In the genomic region with DNA sequence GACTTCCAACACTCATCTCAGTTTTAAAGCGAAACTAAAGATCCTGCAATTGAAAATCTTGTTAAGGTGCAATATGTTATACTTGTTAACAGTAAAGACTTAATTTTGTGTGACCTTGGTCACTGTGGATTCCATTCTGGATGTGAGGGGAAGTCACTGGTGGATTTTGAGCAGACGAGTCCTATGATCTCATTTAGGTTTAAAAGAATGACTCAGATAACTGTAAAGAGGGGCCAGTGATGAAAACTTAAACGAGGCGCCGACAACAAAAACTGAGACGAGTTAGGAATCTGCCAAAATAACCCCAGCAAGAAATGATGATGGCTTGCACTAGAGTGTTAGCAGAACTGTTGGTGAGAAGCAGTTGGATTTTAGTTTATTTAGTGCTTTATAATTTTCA, we compare ENCODE assay signal across 1 cellular context.
TF ChIP-seq lines count a peak whose summit lies in the region.

No MANE protein-coding gene starts in this region.

TF ChIP-seq in SK-N-SH, 30 proteins besides CTCF, POLR2A, EP300 and RAD21 (continued from another document):
- no peak for TF ChIP-seq SMC3 (IDR thresholded peaks at IDR 0.05; ENCODE audit: low read depth, low read length)
TF ChIP-seq in SK-N-SH: peak in this region for 0.
